Comparison of ENCODE assay signal across 14 cellular contexts in the genomic region with DNA sequence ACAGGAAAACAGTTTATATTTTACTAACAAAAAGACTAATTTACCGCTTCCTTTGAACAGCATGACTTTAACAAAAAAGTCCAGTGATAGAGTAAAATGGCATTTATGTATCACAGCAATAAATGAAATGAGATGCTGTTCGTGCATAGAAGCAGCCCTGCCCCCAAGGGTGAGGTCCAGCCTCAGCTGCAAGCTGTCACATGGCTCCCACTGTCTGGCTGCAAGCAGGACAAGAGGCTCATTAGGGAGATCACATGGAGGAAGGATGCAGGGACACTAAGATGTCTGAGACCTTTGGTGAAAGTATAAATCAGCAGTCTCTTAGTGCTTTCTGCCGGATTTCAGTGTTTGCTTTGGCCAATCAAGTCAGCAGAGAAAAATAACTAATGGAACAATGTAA. TPM values are rescaled to one million over a fixed set of nuclear protein-coding genes. Genes with fewer than 3 reads are reported as not detected.
DNase-seq lines count a peak whose midpoint lies in the region; ATAC-seq and TF ChIP-seq lines count a peak whose summit lies in the region.
"Had no signal": no experiment of that assay in that cellular context is flagged by ENCODE, and none has a peak within 500 bp of the region (broad histone marks: within the 10 kb centered on the region; RNA-seq: fewer than 3 reads in every experiment).

No MANE protein-coding gene starts in this region.

- H2BK120ac ChIP-seq in H9 (ENCODE audit: low read depth, low read length, poor library complexity, severe bottlenecking), result no peak overlapping the region

- no peaks in the 10 kb centered on the region for H4K20me1 ChIP-seq in H9 (ENCODE audit: control insufficient read depth, insufficient read depth, insufficient read length)

- no peaks in the 10 kb centered on the region for H3K79me1 ChIP-seq in H9 (ENCODE audit: insufficient read depth, low read depth, low read length, poor library complexity, severe bottlenecking)

- no peak overlapping the region for H3K4me2 ChIP-seq in H9 (ENCODE audit: insufficient read depth, insufficient read length, low read length)

- no peak overlapping the region for H3K4me3 Mint-ChIP-seq in H9
- no peak overlapping the region for H3K4me3 Mint-ChIP-seq in CD4-positive, alpha-beta T cell

- H3K36me3 Mint-ChIP-seq in H9 (ENCODE audit: insufficient read depth in 1 of 3, low read depth in 3 of 3), result peaks cover 0 to 2% (median 0%) of the 10 kb centered on the region in 3 experiments; a peak in 1 of 7 replicates
- H3K36me3 Mint-ChIP-seq in CD4-positive, alpha-beta T cell (ENCODE audit: low read depth), result no peaks in the 10 kb centered on the region

- no peak overlapping the region for H2BK20ac ChIP-seq in H9 (ENCODE audit: low read depth, low read length, poor library complexity, severe bottlenecking)

- no peak overlapping the region for H3K23ac ChIP-seq in H9 (ENCODE audit: insufficient read length, low read depth, low read length)

- no peak overlapping the region for H2BK5ac ChIP-seq in H9 (ENCODE audit: insufficient read length, low read length)

- no peak for ATAC-seq in psoas muscle
- no peak for ATAC-seq in CD4-positive, alpha-beta T cell (ENCODE audit: poor library complexity)
- ATAC-seq: Right ventricle myocardium inferior had no signal

- H3K27ac Mint-ChIP-seq in H9, result no peak overlapping the region
- H3K27ac Mint-ChIP-seq in CD4-positive, alpha-beta T cell, result no peak overlapping the region

- H3K27me3 Mint-ChIP-seq in H9 (ENCODE audit: low read depth), result no peaks in the 10 kb centered on the region
- peaks cover 20% of the 10 kb centered on the region for H3K27me3 Mint-ChIP-seq in CD4-positive, alpha-beta T cell

- no peak overlapping the region for H3K14ac ChIP-seq in H9 (ENCODE audit: insufficient read depth, low read length)

- no peak overlapping the region for H2AK5ac ChIP-seq in H9 (ENCODE audit: insufficient read length, low read length)

- H2BK15ac ChIP-seq in H9 (ENCODE audit: low read depth, low read length), result no peak overlapping the region

- H3K56ac ChIP-seq in H9 (ENCODE audit: insufficient read length, low read depth, low read length), result no peak overlapping the region

- H2BK12ac ChIP-seq in H9 (ENCODE audit: insufficient read length, low read depth, low read length), result no peak overlapping the region

- H3T11ph ChIP-seq in H9 (ENCODE audit: low read length), result no peak overlapping the region

- H3K27me3 ChIP-seq in psoas muscle (ENCODE audit: insufficient read depth in 3 of 3, low read length in 2 of 3) (no peaks in the 10 kb centered on the region), H9 (ENCODE audit: insufficient read depth, low read length) (no peaks in the 10 kb centered on the region)
- no peaks in the 10 kb centered on the region for H3K27me3 ChIP-seq in CD4-positive, alpha-beta T cell (ENCODE audit: control insufficient read depth, insufficient read depth, low read length)
- H3K27me3 ChIP-seq: thyroid gland had no signal

- H3K4ac ChIP-seq in H9 (ENCODE audit: low read depth, low read length), result no peak overlapping the region

- H3K27ac ChIP-seq in psoas muscle, result peak overlapping the region; percentile 38
- H3K27ac ChIP-seq in H9 (ENCODE audit: insufficient read length, low read depth, low read length), result no peak overlapping the region
- H3K27ac ChIP-seq in CD4-positive, alpha-beta T cell (ENCODE audit: low read depth, low read length), result no peak overlapping the region
- H3K27ac ChIP-seq: thyroid gland had no signal

- H3K36me3 ChIP-seq in psoas muscle (ENCODE audit: insufficient read depth in 1 of 2, low read depth in 1 of 2), result peaks cover 0 to 83% of the 10 kb centered on the region in 2 donors
- H3K36me3 ChIP-seq: thyroid gland had no signal

- H3K9me3 ChIP-seq in psoas muscle, result no peaks in the 10 kb centered on the region
- H3K9me3 ChIP-seq in H9 (ENCODE audit: control insufficient read depth, low read depth, low read length), result no peaks in the 10 kb centered on the region
- no peaks in the 10 kb centered on the region for H3K9me3 ChIP-seq in CD4-positive, alpha-beta T cell (ENCODE audit: control insufficient read depth, low read length)
- H3K9me3 ChIP-seq: thyroid gland had no signal

- no peak overlapping the region for H3K9ac ChIP-seq in H9 (ENCODE audit: extremely low read depth, insufficient read length, low read length)

- in situ Hi-C loops in SK-MEL-5 (cut with HindIII; ENCODE audit: low pct_unique_long_range_greater_than_20kb, low sequenced_read_pairs), result no loop called here

- no peak overlapping the region for H2AFZ ChIP-seq in H9 (ENCODE audit: low read length)

- H3K4me3 ChIP-seq in psoas muscle, result no peak overlapping the region
- H3K4me3 ChIP-seq: thyroid gland had no signal

- peak; percentile 5 for DNase-seq in DMS79 treated with DMSO at 0.1 percent for 48 hours (lab: John Stamatoyannopoulos, UW)
- DNase-seq in DMS79 (lab: John Stamatoyannopoulos, UW), result no peak
- DNase-seq in SK-MEL-5 (ENCODE audit: low read depth, low spot score), result peak; percentile 71
- peak; percentile 61 to 93 (median 84) for DNase-seq in head of caudate nucleus
- DNase-seq in psoas muscle, result no peak
- no peak for DNase-seq in H9
- DNase-seq in CD4-positive, alpha-beta T cell, result no peak
- no peak for DNase-seq in NCI-H526 treated with DMSO at 0.1 percent for 48 hours (lab: John Stamatoyannopoulos, UW)
- DNase-seq: 8988T; activated CD8-positive, alpha-beta memory T cell treated with anti-CD3 and anti-CD28 coated beads for 24 hours; NCI-H526; thyroid gland had no signal

- no peak overlapping the region for H4K5ac ChIP-seq in H9 (ENCODE audit: insufficient read length, low read depth, low read length)

- H3K4me1 Mint-ChIP-seq in H9, result peaks cover 13 to 17% of the 10 kb centered on the region in 2 experiments
- no peaks in the 10 kb centered on the region for H3K4me1 Mint-ChIP-seq in CD4-positive, alpha-beta T cell (ENCODE audit: low read depth)

- no peak overlapping the region for H3K18ac ChIP-seq in H9 (ENCODE audit: insufficient read length, low read depth, low read length)

- CTCF ChIA-PET in CD4-positive, alpha-beta T cell (lab: Charles Lee), result no interaction called here

- no peak overlapping the region for H4K8ac ChIP-seq in H9 (replicated peaks; ENCODE audit: insufficient read length, low read depth, low read length)

- POLR2A ChIA-PET in CD4-positive, alpha-beta T cell (lab: Charles Lee), result no interaction called here

- TF ChIP-seq CTCF in psoas muscle (IDR thresholded peaks at IDR 0.05) (no peak), H9 (conservative IDR thresholded peaks at IDR 0.05) (no peak)
- TF ChIP-seq CTCF in CD4-positive, alpha-beta T cell (IDR thresholded peaks at IDR 0.05), result no peak

- WGBS in psoas muscle, 3 donors, result 51 to 61% (median 53%) methylated on average over 3 of the region's 3 CpGs
- no CpG with 5 or more reads among the region's 3 CpGs for WGBS in H9 (ENCODE audit: extremely low coverage, insufficient read length, low lambda C conversion rate)

- intact Hi-C loops in head of caudate nucleus (cut with DNase I), result no loop called here
- intact Hi-C loops in psoas muscle (cut with DNase I), result no loop called here
- intact Hi-C loops in CD4-positive, alpha-beta T cell (cut with DNase I, micrococcal nuclease), result no loop called here

- H3K4me1 ChIP-seq in psoas muscle (no peaks in the 10 kb centered on the region), H9 (ENCODE audit: insufficient read depth, low read length) (peaks cover 3% of the 10 kb centered on the region; the same call in 1 of the 2 replicates)
- H3K4me1 ChIP-seq: thyroid gland had no signal

- no peaks in the 10 kb centered on the region; a peak in 1 of 5 replicates for H3K9me3 Mint-ChIP-seq in H9
- H3K9me3 Mint-ChIP-seq in CD4-positive, alpha-beta T cell, result no peaks in the 10 kb centered on the region

- no peak overlapping the region for H4K91ac ChIP-seq in H9 (ENCODE audit: insufficient read length, low read depth, low read length)

- H3K79me2 ChIP-seq in H9 (ENCODE audit: insufficient read depth, low read length), result no peaks in the 10 kb centered on the region

- no peaks in the 10 kb centered on the region for H3K23me2 ChIP-seq in H9 (ENCODE audit: insufficient read length, low read depth, low read length, poor library complexity, severe bottlenecking)

RNA-seq across cellular contexts. Expression of gene GDNF, which starts 23.0 kb away (rescaled TPM):
- 1.1 TPM in 2 replicates for total RNA-seq in SK-MEL-5 (2014; rRNA removed; shearing (Covaris generic))
- 6.2 and 7.3 TPM in 2 replicates for polyA plus RNA-seq in SK-MEL-5 (2015; cell fraction: cytosol; rRNA removed)
- polyA plus RNA-seq in SK-MEL-5 (2015; cell fraction: nucleus; rRNA removed), result 4.6 and 6.2 TPM in 2 replicates
- 100 to 1,000 TPM in 1 of 4 donors, 10 to 100 TPM in 3; 14.5 to 155 (median 52.9) TPM for total RNA-seq in psoas muscle
- 1 to 10 TPM in 2 of 3 donors, under 1 TPM in 1; 0.43 to 7.0 (median 1.9) TPM for polyA plus RNA-seq in psoas muscle
- total RNA-seq in H9 (2021), result not detected in 2 replicates
- total RNA-seq in CD4-positive, alpha-beta T cell, result not detected
- total RNA-seq: endothelial cell of umbilical vein, Right ventricle myocardium inferior, thyroid gland had no signal
- polyA plus RNA-seq: endothelial cell of umbilical vein had no signal

Comparison
In these comparisons a context has a peak if more than half of its experiments do, and no peak if none do; other contexts are left out.
1. DNase-seq: peak in DMS79 treated with DMSO at 0.1 percent for 48 hours (single experiment), SK-MEL-5 (single experiment) and head of caudate nucleus (42 of 42); none in DMS79 (single experiment), psoas muscle (0 of 2), H9 (single experiment), CD4-positive, alpha-beta T cell (0 of 10) and NCI-H526 treated with DMSO at 0.1 percent for 48 hours (single experiment).